ENCODE assay signal across 18 cellular contexts in the genomic region with DNA sequence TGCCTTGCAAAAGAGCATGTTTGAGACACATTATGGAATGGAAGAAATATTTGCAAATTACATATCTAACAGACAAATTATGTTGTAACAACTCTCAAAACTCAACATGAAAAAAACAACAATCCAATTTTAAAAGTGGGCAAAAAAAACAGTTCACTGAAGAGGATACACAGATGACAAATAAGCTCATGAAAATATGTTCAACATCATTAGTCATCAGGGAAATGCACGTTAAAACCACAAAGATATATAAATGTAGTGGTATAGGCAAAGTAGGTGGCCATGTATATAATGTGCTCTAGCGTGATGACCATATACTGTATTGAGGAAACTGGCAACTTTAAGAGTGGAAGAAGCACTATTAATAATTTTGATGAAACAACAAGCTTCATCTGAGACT.
DNase-seq lines count a peak whose midpoint lies in the region; ATAC-seq and TF ChIP-seq lines count a peak whose summit lies in the region.
"Had no signal": no experiment of that assay in that cellular context is flagged by ENCODE, and none has a peak within 500 bp of the region (broad histone marks: within the 10 kb centered on the region; RNA-seq: fewer than 3 reads in every experiment).

No MANE protein-coding gene starts in this region.

- H3K4me1 Mint-ChIP-seq in MCF 10A (ENCODE audit: insufficient read depth, unreplicated experiment): peaks cover 16% of the 10 kb centered on the region
- no peaks in the 10 kb centered on the region for H3K4me1 Mint-ChIP-seq in stimulated activated effector memory CD8-positive, alpha-beta T cell treated with anti-CD3 and anti-CD28 coated beads, Interleukin-12 subunit alpha, Interleukin-12 subunit beta, amount 100 ng/mL, for 72 hours

- peak; percentile 13 for DNase-seq in MCF 10A (ENCODE audit: unreplicated experiment)
- DNase-seq in breast epithelium (ENCODE audit: low spot score in 2 of 2): no peak
- no peak for DNase-seq in PC-9
- DNase-seq in epithelial cell of esophagus (ENCODE audit: low read depth): peak; percentile 43
- no peak for DNase-seq in stimulated activated effector memory CD8-positive, alpha-beta T cell treated with anti-CD3 and anti-CD28 coated beads, Interleukin-12 subunit alpha, Interleukin-12 subunit beta, amount 100 ng/mL, for 72 hours (ENCODE audit: low spot score in 2 of 2)
- DNase-seq in superior temporal gyrus (ENCODE audit: extremely low spot score): no peak
- DNase-seq in activated CD8-positive, alpha-beta memory T cell treated with anti-CD3 and anti-CD28 coated beads, Interleukin-2, amount 50 U/mL, for 48 hours: no peak
- DNase-seq: 8988T, COR-L47, NCI-H1417 treated with DMSO at 0.1 percent for 48 hours, NCI-H2029, NCI-H524 treated with DMSO at 0.1 percent for 48 hours, Right ventricle myocardium superior, SK-N-SH had no signal

- H3K4me1 ChIP-seq in breast epithelium (no peaks in the 10 kb centered on the region), PC-9 (replicated peaks; ENCODE audit: insufficient read depth) (peaks cover 23% of the 10 kb centered on the region)

- no peak for TF ChIP-seq CTCF in MCF 10A (IDR thresholded peaks at IDR 0.05; ENCODE audit: unreplicated experiment)
- no peak for TF ChIP-seq CTCF in breast epithelium (IDR thresholded peaks at IDR 0.05)
- TF ChIP-seq CTCF in PC-9 (conservative IDR thresholded peaks at IDR 0.05): no peak
- no peak for TF ChIP-seq CTCF in epithelial cell of esophagus (IDR thresholded peaks at IDR 0.05; ENCODE audit: insufficient read depth, low read depth, low read length, missing control alignments)

- H3K36me3 ChIP-seq in breast epithelium (no peaks in the 10 kb centered on the region), PC-9 (ENCODE audit: low read depth) (0 out of 2 replicates have a peak, but pooled peaks cover 5% of the 10 kb centered on the region)

- H3K4me3 Mint-ChIP-seq in MCF 10A (ENCODE audit: unreplicated experiment): no peak overlapping the region
- H3K4me3 Mint-ChIP-seq in stimulated activated effector memory CD8-positive, alpha-beta T cell treated with anti-CD3 and anti-CD28 coated beads, Interleukin-12 subunit alpha, Interleukin-12 subunit beta, amount 100 ng/mL, for 72 hours: no peak overlapping the region

- intact Hi-C loops in MCF 10A (cut with micrococcal nuclease) (no loop called here), breast epithelium (cut with DNase I; ENCODE audit: low total_unique reads) (no loop called here), PC-9 (cut with micrococcal nuclease; ENCODE audit: unreplicated experiment) (no loop called here)

- no peak overlapping the region for H3K27ac ChIP-seq in breast epithelium
- H3K27ac ChIP-seq in PC-9: peak overlapping the region; percentile 25; the same call in 1 of the 2 replicates
- H3K27ac ChIP-seq: C4-2B, GM23248, HL-60 had no signal

- no peak overlapping the region for H3K27ac Mint-ChIP-seq in MCF 10A (ENCODE audit: low read depth, unreplicated experiment)
- no peak overlapping the region for H3K27ac Mint-ChIP-seq in stimulated activated effector memory CD8-positive, alpha-beta T cell treated with anti-CD3 and anti-CD28 coated beads, Interleukin-12 subunit alpha, Interleukin-12 subunit beta, amount 100 ng/mL, for 72 hours

- peaks cover 8% of the 10 kb centered on the region for H3K9me3 Mint-ChIP-seq in MCF 10A (ENCODE audit: unreplicated experiment)
- H3K9me3 Mint-ChIP-seq in stimulated activated effector memory CD8-positive, alpha-beta T cell treated with anti-CD3 and anti-CD28 coated beads, Interleukin-12 subunit alpha, Interleukin-12 subunit beta, amount 100 ng/mL, for 72 hours: no peaks in the 10 kb centered on the region

- no peaks in the 10 kb centered on the region for H3K27me3 Mint-ChIP-seq in MCF 10A (ENCODE audit: insufficient read depth, unreplicated experiment)

- H3K4me2 ChIP-seq in PC-9: no peak overlapping the region
- H3K4me2 ChIP-seq: SK-N-SH had no signal

- peak; percentile 45 for ATAC-seq in stimulated activated effector memory CD8-positive, alpha-beta T cell treated with anti-CD3 and anti-CD28 coated beads, Interleukin-12 subunit alpha, Interleukin-12 subunit beta, amount 100 ng/mL, for 72 hours
- ATAC-seq in GM19467 (IDR thresholded peaks at IDR 0.05; ENCODE audit: unreplicated experiment): no peak

- H3F3A ChIP-seq in PC-9 (ENCODE audit: insufficient read depth, low read depth): peaks cover 6% of the 10 kb centered on the region; the same call in 1 of the 2 replicates

- no peaks in the 10 kb centered on the region for H4K20me1 ChIP-seq in PC-9 (ENCODE audit: insufficient read depth)

- CTCF ChIA-PET in MCF 10A (lab: Yijun Ruan, JAX) (no interaction called here), PC-9 (lab: Charles Lee) (no interaction called here)

- TF ChIP-seq POLR2A in breast epithelium (IDR thresholded peaks at IDR 0.05): no peak

- no peak overlapping the region for H3K4me3 ChIP-seq in breast epithelium
- no peak overlapping the region for H3K4me3 ChIP-seq in PC-9
- H3K4me3 ChIP-seq in epithelial cell of esophagus (ENCODE audit: low read length): no peak overlapping the region
- H3K4me3 ChIP-seq: GM23248 had no signal

- H3K36me3 Mint-ChIP-seq in MCF 10A (ENCODE audit: insufficient read depth, unreplicated experiment): no peaks in the 10 kb centered on the region
- H3K36me3 Mint-ChIP-seq in stimulated activated effector memory CD8-positive, alpha-beta T cell treated with anti-CD3 and anti-CD28 coated beads, Interleukin-12 subunit alpha, Interleukin-12 subunit beta, amount 100 ng/mL, for 72 hours: no peaks in the 10 kb centered on the region

- H2AFZ ChIP-seq in PC-9: no peak overlapping the region
- H2AFZ ChIP-seq: GM23248 had no signal

- H3K9me3 ChIP-seq in breast epithelium (no peaks in the 10 kb centered on the region), PC-9 (ENCODE audit: insufficient read depth, low read depth) (peaks cover 9% of the 10 kb centered on the region)
- H3K9me3 ChIP-seq: SK-N-SH had no signal

- H3K79me2 ChIP-seq in PC-9 (ENCODE audit: low read depth): no peaks in the 10 kb centered on the region

- BruUV-seq in MCF 10A (replicated peaks; lab: Mats Ljungman, UMichigan) (no TSS peak), PC-9 (replicated peaks; lab: Mats Ljungman, UMichigan) (no TSS peak)

- H3K9me2 ChIP-seq in PC-9 (ENCODE audit: insufficient read depth): no peaks in the 10 kb centered on the region
- H3K9me2 ChIP-seq: SK-N-SH had no signal

- POLR2A ChIA-PET in MCF 10A (lab: Yijun Ruan, JAX) (no interaction called here), PC-9 (lab: Charles Lee; ENCODE audit: unreplicated experiment) (interaction anchor here (0.7 kb wide), 2 partner anchors 15 to 184 kb away, joined by 5 to 11 read pairs; no protein-coding TSS in a partner anchor)

- no peaks in the 10 kb centered on the region for H3K27me3 ChIP-seq in breast epithelium
- no peaks in the 10 kb centered on the region for H3K27me3 ChIP-seq in PC-9 (ENCODE audit: insufficient read depth, low read depth)

Comparison
In these comparisons a context has a peak if more than half of its experiments do, and no peak if none do; other contexts are left out.
1. DNase-seq: peak in MCF 10A (single experiment) and epithelial cell of esophagus (single experiment); none in breast epithelium (0 of 2), PC-9 (0 of 2), stimulated activated effector memory CD8-positive, alpha-beta T cell treated with anti-CD3 and anti-CD28 coated beads, Interleukin-12 subunit alpha, Interleukin-12 subunit beta, amount 100 ng/mL, for 72 hours (0 of 2), superior temporal gyrus (single experiment) and activated CD8-positive, alpha-beta memory T cell treated with anti-CD3 and anti-CD28 coated beads, Interleukin-2, amount 50 U/mL, for 48 hours (single experiment).